Comparison of ENCODE assay signal across 16 cellular contexts in genomic region chr17:7676533-7676932, GRCh38. TPM values are rescaled to one million over a fixed set of nuclear protein-coding genes. Genes with fewer than 3 reads are reported as not detected.
"Had no signal": no experiment of that assay in that cellular context is flagged by ENCODE, and none has a peak within 500 bp of the region (broad histone marks: within the 10 kb centered on the region; RNA-seq: fewer than 3 reads in every experiment).

No MANE protein-coding gene starts in this region.

- H2AFZ ChIP-seq: hepatocyte had no signal

- FAIRE-seq: islet of Langerhans had no signal

- DNase-seq: activated CD4-positive, alpha-beta memory T cell treated with anti-CD3 and anti-CD28 coated beads, Interleukin-2, amount 10 ng/mL, durations not matched to agents 7 days and 5 days; activated CD4-positive, CD25-positive, alpha-beta regulatory T cell treated with anti-CD3 and anti-CD28 coated beads, Interleukin-2, amount 50 U/mL, for 72 hours; activated CD8-positive, alpha-beta memory T cell treated with anti-CD3 and anti-CD28 coated beads, Interleukin-2, amount 50 U/mL, for 4 hours; activated gamma-delta T cell treated with Interleukin-2 at 50 U/mL for 16 hours; activated T-cell treated with anti-CD3 and anti-CD28 coated beads, Interleukin-2, amount 50 U/mL, for 72 hours; caudate nucleus; cortex of kidney; effector CD8-positive, alpha-beta T cell; psoas muscle; sigmoid colon; stimulated activated CD4-positive, alpha-beta T cell treated with anti-CD3 and anti-CD28 coated beads, Interleukin-12 subunit alpha, Interleukin-12 subunit beta, amount 100 ng/mL, for 4 hours; stimulated activated naive CD8-positive, alpha-beta T cell treated with anti-CD3 and anti-CD28 coated beads, Interleukin-15, Interleukin-2, amounts not matched to agents 100 U/mL and 50 U/mL, for 24 hours had no signal

- ATAC-seq: activated T-cell treated with anti-CD3 and anti-CD28 coated beads, Interleukin-2, amount 50 U/mL, for 72 hours; left lobe of liver; psoas muscle; stimulated activated naive CD8-positive, alpha-beta T cell treated with anti-CD3 and anti-CD28 coated beads, Interleukin-15, Interleukin-2, amounts not matched to agents 100 U/mL and 50 U/mL, for 24 hours had no signal

- H3K4me3 ChIP-seq: hepatocyte, psoas muscle, sigmoid colon had no signal

- H3K27me3 ChIP-seq: hepatocyte, sigmoid colon had no signal

- H3K4me2 ChIP-seq: hepatocyte had no signal

- H3K4me1 ChIP-seq: psoas muscle, sigmoid colon had no signal

- H3K27ac ChIP-seq: hepatocyte, psoas muscle, sigmoid colon had no signal

RNA-seq across cellular contexts. Expression of gene ATP1B2, which starts 25.8 kb away (rescaled TPM):
- total RNA-seq: epithelial cell of proximal tubule had no signal

RNA-seq across cellular contexts. Expression of gene EFNB3, which starts 28.5 kb away (rescaled TPM):
- total RNA-seq: activated CD4-positive, alpha-beta memory T cell treated with anti-CD3 and anti-CD28 coated beads, Interleukin-2, amount 10 ng/mL, durations not matched to agents 7 days and 5 days; activated T-cell treated with anti-CD3 and anti-CD28 coated beads, Interleukin-2, amount 50 U/mL, for 72 hours had no signal

RNA-seq across cellular contexts. Expression of gene DNAH2, which starts 41.0 kb away (rescaled TPM):
- total RNA-seq: activated CD4-positive, alpha-beta memory T cell treated with anti-CD3 and anti-CD28 coated beads, Interleukin-2, amount 10 ng/mL, durations not matched to agents 7 days and 5 days; epithelial cell of proximal tubule had no signal
